Comparison of ENCODE assay signal across 27 cellular contexts in genomic region chr11:77387701-77388100, GRCh38.
"Had no signal": no experiment of that assay in that cellular context is flagged by ENCODE, and none has a peak within 500 bp of the region (broad histone marks: within the 10 kb centered on the region; RNA-seq: fewer than 3 reads in every experiment).

No MANE protein-coding gene starts in this region.

- DNase-seq: dermis blood vessel endothelial cell; effector CD8-positive, alpha-beta T cell; effector memory CD8-positive, alpha-beta T cell; endodermal cell; erythroblast; esophagus squamous epithelium; foreskin fibroblast; foreskin melanocyte; gastrocnemius medialis; glutamatergic neuron; head of caudate nucleus; heart right ventricle; hippocampal formation; left cardiac atrium; left lung; left ventricle myocardium superior; lower lobe of right lung; mesenchymal stem cell; mucosa of descending colon; naive B cell had no signal

- H3K27me3 ChIP-seq: esophagus squamous epithelium, gastrocnemius medialis, heart right ventricle, left lung had no signal

- H3K9me3 ChIP-seq: esophagus squamous epithelium, gastrocnemius medialis, heart right ventricle, left lung, lower lobe of right lung, mucosa of descending colon had no signal

- H3K27ac ChIP-seq: coronary artery, epithelial cell of prostate, esophagus squamous epithelium, gastrocnemius medialis, heart right ventricle, left lung, lower lobe of right lung had no signal

- FAIRE-seq: colon, endometrium, islet of Langerhans, keratinocyte had no signal

- H3K4me3 ChIP-seq: coronary artery, esophagus squamous epithelium, gastrocnemius medialis, heart right ventricle, left lung, lower lobe of right lung, mucosa of descending colon had no signal

- H3K36me3 ChIP-seq: gastrocnemius medialis, lower lobe of right lung had no signal

- H3K4me1 ChIP-seq: left lung, lower lobe of right lung had no signal

- ATAC-seq: effector memory CD8-positive, alpha-beta T cell; esophagus mucosa; gastrocnemius medialis; heart right ventricle; left cardiac atrium; left lung; left ventricle myocardium superior; lower lobe of right lung; mucosa of descending colon had no signal
